Comparison of ENCODE assay signal across 8 cellular contexts in the genomic region with DNA sequence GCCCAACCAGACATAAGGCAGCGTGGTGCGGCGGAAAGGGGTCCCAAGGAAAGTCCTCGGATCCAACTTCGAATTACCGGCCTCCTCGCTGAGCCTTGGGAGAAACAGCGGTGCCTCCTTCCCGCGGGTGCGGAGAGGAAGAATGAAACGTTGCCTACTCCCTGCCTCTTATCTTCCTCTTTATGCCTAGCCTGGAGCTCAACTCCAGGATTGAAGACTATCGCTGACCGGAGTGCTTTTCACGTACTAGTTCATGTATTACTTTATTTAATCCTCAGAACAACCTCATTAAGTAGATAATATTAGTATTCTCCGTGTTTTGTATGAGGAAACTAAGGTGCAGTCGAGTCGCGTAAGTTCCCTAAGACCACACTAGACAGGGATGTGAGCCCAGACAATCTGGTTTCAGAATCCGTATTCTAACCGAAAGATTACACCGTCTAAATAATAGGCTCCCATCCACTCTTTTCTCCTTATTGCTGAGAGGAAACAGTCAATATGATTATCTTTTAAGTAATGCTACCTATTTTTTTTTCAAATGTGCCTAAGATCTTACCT. TPM values are rescaled to one million over a fixed set of nuclear protein-coding genes. Genes with fewer than 3 reads are reported as not detected.
DNase-seq lines count a peak whose midpoint lies in the region; ATAC-seq, FAIRE-seq and TF ChIP-seq lines count a peak whose summit lies in the region.

No MANE protein-coding gene starts in this region.

- no peaks in the 10 kb centered on the region for H3K4me1 ChIP-seq in H9 (ENCODE audit: insufficient read depth, low read length)
- H3K4me1 ChIP-seq in Peyer's patch = peaks cover 0 to 10% (median 1%) of the 10 kb centered on the region in 4 donors
- no peaks in the 10 kb centered on the region for H3K4me1 ChIP-seq in endocrine pancreas (ENCODE audit: control insufficient read depth, insufficient read depth, low read length)

- H3K9me3 Mint-ChIP-seq in H9 = no peaks in the 10 kb centered on the region

- H2AFZ ChIP-seq in H9 (ENCODE audit: low read length) = no peak overlapping the region
- peak overlapping the region; percentile 99 for H2AFZ ChIP-seq in neural cell (ENCODE audit: low read depth, low read length)

- H4K8ac ChIP-seq in H9 (replicated peaks; ENCODE audit: insufficient read length, low read depth, low read length) = no peak overlapping the region

- no peak overlapping the region for H2BK5ac ChIP-seq in H9 (ENCODE audit: insufficient read length, low read length)

- no CpG with 5 or more reads among the region's 22 CpGs for WGBS in H9 (ENCODE audit: extremely low coverage, insufficient read length, low lambda C conversion rate)

- no peaks in the 10 kb centered on the region for H3K9me2 ChIP-seq in neural cell (ENCODE audit: insufficient read depth, low read length)

- H3F3A ChIP-seq in neural cell (ENCODE audit: insufficient read depth, low read length, poor library complexity, severe bottlenecking) = no peaks in the 10 kb centered on the region

- peak overlapping the region; percentile 88 to 94 for H3K4me3 Mint-ChIP-seq in H9

- ATAC-seq in HG03342 (IDR thresholded peaks at IDR 0.05; ENCODE audit: unreplicated experiment) = no peak
- no peak for ATAC-seq in HG03139 (IDR thresholded peaks at IDR 0.05; ENCODE audit: unreplicated experiment)

- DNase-seq in H9 = no peak
- DNase-seq in Peyer's patch = no peak
- DNase-seq in stimulated activated CD4-positive, alpha-beta T cell treated with anti-CD3 and anti-CD28 coated beads, Interleukin-1b, Interleukin-23, amount 100 ng/mL, for 48 hours = no peak
- DNase-seq in urothelium cell line (ENCODE audit: low spot score) = no peak

- peaks cover 9 to 14% of the 10 kb centered on the region in 2 experiments for H3K4me1 Mint-ChIP-seq in H9

- H3K4me2 ChIP-seq in H9 (ENCODE audit: insufficient read depth, insufficient read length, low read length) (peak overlapping the region; percentile 49), neural cell (ENCODE audit: low read length) (peak overlapping the region; percentile 53)

- no peak overlapping the region for H2BK15ac ChIP-seq in H9 (ENCODE audit: low read depth, low read length)

- H3K4ac ChIP-seq in H9 (ENCODE audit: low read depth, low read length) = no peak overlapping the region

- H3K9me3 ChIP-seq in H9 (ENCODE audit: control insufficient read depth, low read depth, low read length) (no peaks in the 10 kb centered on the region), Peyer's patch (no peaks in the 10 kb centered on the region), endocrine pancreas (ENCODE audit: control insufficient read depth, low read length) (no peaks in the 10 kb centered on the region), neural cell (ENCODE audit: low read length) (no peaks in the 10 kb centered on the region)

- H2BK12ac ChIP-seq in H9 (ENCODE audit: insufficient read length, low read depth, low read length) = no peak overlapping the region

- peaks cover 11% of the 10 kb centered on the region for H3K23me2 ChIP-seq in H9 (ENCODE audit: insufficient read length, low read depth, low read length, poor library complexity, severe bottlenecking)

- no peak overlapping the region for H2AK5ac ChIP-seq in H9 (ENCODE audit: insufficient read length, low read length)

- H3K27me3 ChIP-seq in H9 (ENCODE audit: insufficient read depth, low read length) = no peaks in the 10 kb centered on the region
- no peaks in the 10 kb centered on the region for H3K27me3 ChIP-seq in Peyer's patch
- no peaks in the 10 kb centered on the region for H3K27me3 ChIP-seq in endocrine pancreas (ENCODE audit: control insufficient read depth, insufficient read depth, low read length)
- H3K27me3 ChIP-seq in neural cell (ENCODE audit: insufficient read depth, low read depth, low read length) = no peaks in the 10 kb centered on the region

- H3K79me2 ChIP-seq in H9 (ENCODE audit: insufficient read depth, low read length) (no peaks in the 10 kb centered on the region), neural cell (replicated peaks; ENCODE audit: insufficient read depth, low read length) (no peaks in the 10 kb centered on the region)

- no peak for TF ChIP-seq RAD21 in neural cell (conservative IDR thresholded peaks at IDR 0.05)

- no peak overlapping the region for H4K91ac ChIP-seq in H9 (ENCODE audit: insufficient read length, low read depth, low read length)

- peaks cover 2% of the 10 kb centered on the region for H4K20me1 ChIP-seq in H9 (ENCODE audit: control insufficient read depth, insufficient read depth, insufficient read length)
- no peaks in the 10 kb centered on the region for H4K20me1 ChIP-seq in neural cell (ENCODE audit: insufficient read depth)

- no peak overlapping the region; a peak in 1 of 7 replicates for H3K27ac Mint-ChIP-seq in H9

- H3K9ac ChIP-seq in H9 (ENCODE audit: extremely low read depth, insufficient read length, low read length) = peak overlapping the region; percentile 47
- H3K9ac ChIP-seq in endocrine pancreas (ENCODE audit: control insufficient read depth, insufficient read depth, low read length) = peak overlapping the region; percentile 85
- H3K9ac ChIP-seq in neural cell (ENCODE audit: low read length) = peak overlapping the region; percentile 75

- no peak overlapping the region for H3K56ac ChIP-seq in H9 (ENCODE audit: insufficient read length, low read depth, low read length)

- no peaks in the 10 kb centered on the region for H3K36me3 Mint-ChIP-seq in H9 (ENCODE audit: insufficient read depth in 1 of 3, low read depth in 3 of 3)

- H3K27ac ChIP-seq in H9 (ENCODE audit: insufficient read length, low read depth, low read length) (no peak overlapping the region), Peyer's patch (peak overlapping the region; percentile 88 to 92 (median 91)), neural cell (ENCODE audit: low read length) (peak overlapping the region; percentile 69)

- H3K79me1 ChIP-seq in H9 (ENCODE audit: insufficient read depth, low read depth, low read length, poor library complexity, severe bottlenecking) = peaks cover 2% of the 10 kb centered on the region

- peak overlapping the region; percentile 47; the same call in 1 of the 2 replicates for H3K14ac ChIP-seq in H9 (ENCODE audit: insufficient read depth, low read length)

- TF ChIP-seq EP300 in neural cell (conservative IDR thresholded peaks at IDR 0.05; ENCODE audit: poor library complexity, severe bottlenecking) = no peak

- TF ChIP-seq POLR2A in Peyer's patch (IDR thresholded peaks at IDR 0.05) = no peak

- H3K36me3 ChIP-seq in Peyer's patch (no peaks in the 10 kb centered on the region), endocrine pancreas (ENCODE audit: control insufficient read depth, insufficient read depth, low read length) (no peaks in the 10 kb centered on the region), neural cell (ENCODE audit: insufficient read depth, low read length) (no peaks in the 10 kb centered on the region)

- no peak overlapping the region for H2BK20ac ChIP-seq in H9 (ENCODE audit: low read depth, low read length, poor library complexity, severe bottlenecking)

- H3T11ph ChIP-seq in H9 (ENCODE audit: low read length) = no peak overlapping the region

- no peak overlapping the region for H2BK120ac ChIP-seq in H9 (ENCODE audit: low read depth, low read length, poor library complexity, severe bottlenecking)

- no peak for FAIRE-seq in urothelium cell line (lab: Jason Lieb, UNC)

- no peaks in the 10 kb centered on the region for H3K27me3 Mint-ChIP-seq in H9 (ENCODE audit: low read depth)

- no peak overlapping the region for H4K5ac ChIP-seq in H9 (ENCODE audit: insufficient read length, low read depth, low read length)

- peak overlapping the region; percentile 84 to 95 (median 90) for H3K4me3 ChIP-seq in Peyer's patch
- H3K4me3 ChIP-seq in endocrine pancreas (ENCODE audit: control insufficient read depth, insufficient read depth, low read length) = peak overlapping the region; percentile 67
- H3K4me3 ChIP-seq in neural cell (ENCODE audit: low read length) = peak overlapping the region; percentile 91

- TF ChIP-seq CTCF in H9 (conservative IDR thresholded peaks at IDR 0.05) = no peak
- no peak for TF ChIP-seq CTCF in Peyer's patch (IDR thresholded peaks at IDR 0.05)
- TF ChIP-seq CTCF in neural cell (IDR thresholded peaks at IDR 0.05; ENCODE audit: poor library complexity, severe bottlenecking) = no peak

- H3K23ac ChIP-seq in H9 (ENCODE audit: insufficient read length, low read depth, low read length) = no peak overlapping the region

- no peak overlapping the region for H3K18ac ChIP-seq in H9 (ENCODE audit: insufficient read length, low read depth, low read length)

TF ChIP-seq in neural cell, 6 proteins besides CTCF, POLR2A, EP300 and RAD21:
- TF ChIP-seq SMC3 (conservative IDR thresholded peaks at IDR 0.05; ENCODE audit: poor library complexity) = no peak
- TF ChIP-seq POLR2AphosphoS5 (IDR thresholded peaks at IDR 0.05) = no peak

RNA-seq across cellular contexts. Expression of a gene that starts 0.8 kb away (rescaled TPM):
- 12.1 and 12.2 TPM in 2 replicates for total RNA-seq in H9 (2021)
- 10 to 100 TPM in 3 of 4 donors, 1 to 10 TPM in 1; 9.5 to 16.5 (median 15.4) TPM for total RNA-seq in Peyer's patch
- polyA plus RNA-seq in neural cell = 4.6 and 5.0 TPM in 2 replicates
- polyA minus RNA-seq in neural cell = 8.3 and 10.4 TPM in 2 replicates

RNA-seq across cellular contexts. Expression of a gene that starts 29.8 kb away (rescaled TPM):
- 3.8 and 4.3 TPM in 2 replicates for total RNA-seq in H9 (2021)
- total RNA-seq in Peyer's patch = 10 to 100 TPM in 1 of 4 donors, 1 to 10 TPM in 2, under 1 TPM in 1; 0.35 to 13.2 (median 1.8) TPM
- 16.4 and 21.6 TPM in 2 replicates for polyA plus RNA-seq in neural cell
- polyA minus RNA-seq in neural cell = 47.5 and 60.7 TPM in 2 replicates
